In genomic region chr11:44223261-44223660, GRCh38 we compare ENCODE assay signal across 28 cellular contexts.
DNase-seq lines count a peak whose midpoint lies in the region; ATAC-seq and TF ChIP-seq lines count a peak whose summit lies in the region.
"Had no signal": no experiment of that assay in that cellular context is flagged by ENCODE, and none has a peak within 500 bp of the region (broad histone marks: within the 10 kb centered on the region; RNA-seq: fewer than 3 reads in every experiment).

No MANE protein-coding gene starts in this region.

- H3K27me3 ChIP-seq in A673 (replicated peaks; ENCODE audit: insufficient read depth, low read depth, low read length, poor library complexity) (no peaks in the 10 kb centered on the region), body of pancreas (no peaks in the 10 kb centered on the region)
- H3K27me3 ChIP-seq: foreskin keratinocyte, hepatocyte had no signal

- TF ChIP-seq CTCF in A673 (conservative IDR thresholded peaks at IDR 0.05; ENCODE audit: low read depth, low read length) (no peak), HFFc6 (IDR thresholded peaks at IDR 0.05) (no peak), fibroblast of mammary gland (conservative IDR thresholded peaks at IDR 0.05; ENCODE audit: control insufficient read depth, insufficient read depth, low read depth, low read length) (no peak), body of pancreas (IDR thresholded peaks at IDR 0.05) (no peak)

- H3K4me3 Mint-ChIP-seq in HFFc6, result peak overlapping the region; percentile 36; the same call in 1 of the 2 replicates
- H3K4me3 Mint-ChIP-seq: brain; immature natural killer cell; mesothelial cell of epicardium; naive thymus-derived CD8-positive, alpha-beta T cell; stimulated activated naive CD8-positive, alpha-beta T cell treated with anti-CD3 and anti-CD28 coated beads, Interleukin-15, Interleukin-2, amounts not matched to agents 100 ng/mL and 50 ng/mL, for 24 hours; type B pancreatic cell had no signal

- peaks cover 7% of the 10 kb centered on the region for H3K4me1 ChIP-seq in A673 (ENCODE audit: insufficient read depth, low read length, poor library complexity, severe bottlenecking)
- no peaks in the 10 kb centered on the region for H3K4me1 ChIP-seq in body of pancreas
- H3K4me1 ChIP-seq: foreskin keratinocyte had no signal

- H3K27ac Mint-ChIP-seq in HFFc6, result peak overlapping the region; percentile 69
- H3K27ac Mint-ChIP-seq: activated naive CD4-positive, alpha-beta T cell treated with anti-CD3 and anti-CD28 coated beads, Interleukin-2, amount 50 U/mL, for 72 hours; immature natural killer cell; naive thymus-derived CD8-positive, alpha-beta T cell; stimulated activated naive CD8-positive, alpha-beta T cell treated with anti-CD3 and anti-CD28 coated beads, Interleukin-15, Interleukin-2, amounts not matched to agents 100 ng/mL and 50 ng/mL, for 24 hours; type B pancreatic cell had no signal

- POLR2A ChIA-PET in A673 (lab: Charles Lee; ENCODE audit: low non-redundant PET), result interaction anchor here (0.6 kb wide), 1 partner anchor 12 kb away, joined by 3 read pairs; no protein-coding TSS in a partner anchor

- H3K4me1 Mint-ChIP-seq in HFFc6 (ENCODE audit: low read depth), result peaks cover 60% of the 10 kb centered on the region

- no peak overlapping the region for H3K4me3 ChIP-seq in A673 (ENCODE audit: low read depth, low read length, poor library complexity, severe bottlenecking)
- no peak overlapping the region for H3K4me3 ChIP-seq in fibroblast of mammary gland (ENCODE audit: control insufficient read depth, low read depth, low read length)
- no peak overlapping the region for H3K4me3 ChIP-seq in body of pancreas
- H3K4me3 ChIP-seq: hepatocyte, left ventricle myocardium inferior had no signal

- intact Hi-C loops in A673 (cut with micrococcal nuclease; ENCODE audit: unreplicated experiment) (no loop called here), body of pancreas (cut with DNase I) (no loop called here)

- H3K9me3 ChIP-seq in A673 (ENCODE audit: low read depth, low read length, poor library complexity, severe bottlenecking), result no peaks in the 10 kb centered on the region
- H3K9me3 ChIP-seq in body of pancreas, result no peaks in the 10 kb centered on the region
- H3K9me3 ChIP-seq: left ventricle myocardium inferior had no signal

- H3K9me3 Mint-ChIP-seq in HFFc6, result no peaks in the 10 kb centered on the region
- H3K9me3 Mint-ChIP-seq: activated naive CD4-positive, alpha-beta T cell treated with anti-CD3 and anti-CD28 coated beads, Interleukin-2, amount 50 U/mL, for 72 hours; brain; immature natural killer cell; mesothelial cell of epicardium; naive thymus-derived CD8-positive, alpha-beta T cell; stimulated activated naive CD8-positive, alpha-beta T cell treated with anti-CD3 and anti-CD28 coated beads, Interleukin-15, Interleukin-2, amounts not matched to agents 100 ng/mL and 50 ng/mL, for 24 hours; type B pancreatic cell had no signal

- DNase-seq in A673 (ENCODE audit: low spot score) (peak; percentile 38), HFFc6 (peak; percentile 64), fibroblast of mammary gland (ENCODE audit: low read depth) (peak; percentile 66), substantia nigra (lab: John Stamatoyannopoulos, UW) (no peak), body of pancreas (no peak)
- DNase-seq in activated effector memory CD4-positive, alpha-beta T cell treated with Interleukin-2 at 50 U/mL for 16 hours, result no peak
- DNase-seq: activated CD4-positive, alpha-beta T cell treated with anti-CD3 and anti-CD28 coated beads for 4 hours; C1 segment of cervical spinal cord; dermis blood vessel endothelial cell; immature natural killer cell; left ventricle myocardium inferior; naive thymus-derived CD8-positive, alpha-beta T cell; NCI-H1694; OCI-M1; retina; SHP77 treated with DMSO at 0.1 percent for 48 hours; stimulated activated CD4-positive, alpha-beta T cell treated with anti-CD3 and anti-CD28 coated beads, Interleukin-4, amount 100 ng/mL, for 4 hours; T-helper 1 cell had no signal

- CTCF ChIA-PET in A673 (lab: Charles Lee), result interaction anchor here (0.7 kb wide), 1 partner anchor 90 kb away, joined by 6 read pairs; no protein-coding TSS in a partner anchor

- peak; percentile 54 for ATAC-seq in SK-N-SH treated with all-trans-retinoic acid at 6 μM for 48 hours
- no peak for ATAC-seq in body of pancreas
- ATAC-seq in HG03378 (IDR thresholded peaks at IDR 0.05; ENCODE audit: unreplicated experiment), result no peak
- ATAC-seq: activated naive CD4-positive, alpha-beta T cell treated with anti-CD3 and anti-CD28 coated beads, Interleukin-2, amount 50 U/mL, for 72 hours; foreskin keratinocyte; naive thymus-derived CD8-positive, alpha-beta T cell had no signal

- no TSS peak for BruUV-seq in A673 (replicated peaks; lab: Mats Ljungman, UMichigan)

- H3K27me3 Mint-ChIP-seq in HFFc6 (ENCODE audit: insufficient read depth), result no peaks in the 10 kb centered on the region; the same call in none of the 2 replicates
- H3K27me3 Mint-ChIP-seq: brain; naive thymus-derived CD8-positive, alpha-beta T cell; stimulated activated naive CD8-positive, alpha-beta T cell treated with anti-CD3 and anti-CD28 coated beads, Interleukin-15, Interleukin-2, amounts not matched to agents 100 ng/mL and 50 ng/mL, for 24 hours; type B pancreatic cell had no signal

- no peaks in the 10 kb centered on the region; the same call in 1 of the 2 replicates for H3K36me3 Mint-ChIP-seq in HFFc6 (ENCODE audit: low read depth)

- H3K36me3 ChIP-seq in A673 (ENCODE audit: insufficient read depth, low read length, poor library complexity, severe bottlenecking) (no peaks in the 10 kb centered on the region), body of pancreas (replicated peaks in 1 of 2; ENCODE audit: insufficient read depth in 1 of 2, low read depth in 2 of 2) (no peaks in the 10 kb centered on the region)
- H3K36me3 ChIP-seq: left ventricle myocardium inferior had no signal

- H3K27ac ChIP-seq in A673 (ENCODE audit: low read depth, low read length, poor library complexity, severe bottlenecking) (no peak overlapping the region), substantia nigra (ENCODE audit: low read depth, low read length, poor library complexity, severe bottlenecking) (no peak overlapping the region), body of pancreas (no peak overlapping the region)
- H3K27ac ChIP-seq: foreskin keratinocyte, hepatocyte, KMS-11, left ventricle myocardium inferior had no signal

- TF ChIP-seq POLR2A in body of pancreas (IDR thresholded peaks at IDR 0.05), result no peak

TF ChIP-seq in SK-N-SH treated with all-trans-retinoic acid at 6 μM for 48 hours, 23 proteins besides CTCF, POLR2A, EP300 and RAD21 (continues in another document):
- no peak for TF ChIP-seq ESRRG (CRISPR knock-in tag; IDR thresholded peaks at IDR 0.05)
- TF ChIP-seq ZC3H10 (CRISPR knock-in tag; IDR thresholded peaks at IDR 0.05), result no peak
- TF ChIP-seq CSDC2 (CRISPR knock-in tag; IDR thresholded peaks at IDR 0.05), result no peak
- TF ChIP-seq TSHZ2 (CRISPR knock-in tag; IDR thresholded peaks at IDR 0.05), result no peak
- TF ChIP-seq POU6F1 (CRISPR knock-in tag; IDR thresholded peaks at IDR 0.05; ENCODE audit: borderline replicate concordance, low read depth), result no peak
- TF ChIP-seq BACH2 (CRISPR knock-in tag; IDR thresholded peaks at IDR 0.05; ENCODE audit: borderline replicate concordance), result no peak
- TF ChIP-seq CREB5 (CRISPR knock-in tag; IDR thresholded peaks at IDR 0.05; ENCODE audit: low read depth), result no peak
- TF ChIP-seq GLIS3 (CRISPR knock-in tag; IDR thresholded peaks at IDR 0.05), result no peak

Comparison
In these comparisons a context has a peak if more than half of its experiments do, and no peak if none do; other contexts are left out.
1. DNase-seq: peak in A673 (single experiment), HFFc6 (single experiment) and fibroblast of mammary gland (single experiment); none in substantia nigra (0 of 49), activated effector memory CD4-positive, alpha-beta T cell treated with Interleukin-2 at 50 U/mL for 16 hours (single experiment) and body of pancreas (0 of 4).